Comparison of ENCODE assay signal across 14 cellular contexts in genomic region chr2:52934920-52935640, GRCh38.
A peak's percentile ranks its signal among the peaks of the same experiment; 100 is the strongest.
DNase-seq lines count a peak whose midpoint lies in the region; ATAC-seq and TF ChIP-seq lines count a peak whose summit lies in the region.
"Had no signal": no experiment of that assay in that cellular context is flagged by ENCODE, and none has a peak within 500 bp of the region (broad histone marks: within the 10 kb centered on the region; RNA-seq: fewer than 3 reads in every experiment).

No MANE protein-coding gene starts in this region.

- no peaks in the 10 kb centered on the region for H3K36me3 ChIP-seq in brain microvascular endothelial cell (replicated peaks)
- no peaks in the 10 kb centered on the region for H3K36me3 ChIP-seq in HAP-1 (replicated peaks)

- H3K4me1 ChIP-seq in HAP-1: no peaks in the 10 kb centered on the region
- H3K4me1 ChIP-seq: parathyroid adenoma had no signal

- no peaks in the 10 kb centered on the region for H3K9me3 ChIP-seq in HAP-1

- peak overlapping the region; percentile 80 for H3K27ac ChIP-seq in brain microvascular endothelial cell
- H3K27ac ChIP-seq: parathyroid adenoma had no signal

- ATAC-seq in GM18511 (IDR thresholded peaks at IDR 0.05; ENCODE audit: unreplicated experiment): peak; percentile 19
- ATAC-seq in GM21423 (IDR thresholded peaks at IDR 0.05; ENCODE audit: unreplicated experiment): peak; percentile 38
- ATAC-seq in HG03196 (IDR thresholded peaks at IDR 0.05; ENCODE audit: unreplicated experiment): peak; percentile 30
- no peak for ATAC-seq in HG02763 (IDR thresholded peaks at IDR 0.05; ENCODE audit: unreplicated experiment)

- no peak for DNase-seq in brain microvascular endothelial cell
- no peak for DNase-seq in HUDEP-2 (lab: John Stamatoyannopoulos, UW; ENCODE audit: unreplicated experiment in 76 of 76)
- no peak for DNase-seq in SHP77 treated with DMSO at 0.1 percent for 48 hours (lab: John Stamatoyannopoulos, UW)
- DNase-seq in HAP-1 (ENCODE audit: low spot score in 2 of 2): no peak
- DNase-seq: aorta; CD8-positive, alpha-beta memory T cell; effector CD8-positive, alpha-beta T cell; KG1; stimulated activated CD4-positive, alpha-beta T cell treated with anti-CD3 and anti-CD28 coated beads, Interleukin-2, amount 100 ng/mL, for 48 hours had no signal

- in situ Hi-C loops in brain microvascular endothelial cell (cut with HindIII; ENCODE audit: low pct_ligation_motif_present, low sequenced_read_pairs) (no loop called here), HAP-1 (cut with MboI; ENCODE audit: low sequenced_read_pairs) (no loop called here)

- no peak for TF ChIP-seq CTCF in brain microvascular endothelial cell (IDR thresholded peaks at IDR 0.05; ENCODE audit: low read depth, low read length, missing control alignments)

- H3K27me3 ChIP-seq in brain microvascular endothelial cell (replicated peaks) (no peaks in the 10 kb centered on the region), HAP-1 (ENCODE audit: low read depth) (no peaks in the 10 kb centered on the region)

- H3K4me3 ChIP-seq in brain microvascular endothelial cell (ENCODE audit: low read depth, low read length) (no peak overlapping the region), HAP-1 (no peak overlapping the region)
